Comparison of ENCODE assay signal across 8 cellular contexts in genomic region chr6:79813854-79814477, GRCh38.
DNase-seq lines count a peak whose midpoint lies in the region; ATAC-seq and TF ChIP-seq lines count a peak whose summit lies in the region.

No MANE protein-coding gene starts in this region.

- ATAC-seq in Right ventricle myocardium superior (ENCODE audit: poor library complexity) (peak; percentile 69), HG02588 (IDR thresholded peaks at IDR 0.05; ENCODE audit: unreplicated experiment) (peak; percentile 92)

- no peaks in the 10 kb centered on the region for H3K4me1 Mint-ChIP-seq in T-helper 2 cell treated with Interferon-gamma antibody and Interleukin-4, amounts not matched to agents 5 μg/mL and 100 μg/mL, for 36 hours (ENCODE audit: low read depth)

- H3K4me3 ChIP-seq in ascending aorta: no peak overlapping the region

- H3K9me3 ChIP-seq in ascending aorta: no peaks in the 10 kb centered on the region

- H3K27me3 ChIP-seq in ascending aorta: no peaks in the 10 kb centered on the region

- TF ChIP-seq CTCF in ascending aorta (IDR thresholded peaks at IDR 0.05): peak; percentile 39 to 77 (median 69)

- no peak overlapping the region for H3K27ac ChIP-seq in ascending aorta

- H3K36me3 Mint-ChIP-seq in T-helper 2 cell treated with Interferon-gamma antibody and Interleukin-4, amounts not matched to agents 5 μg/mL and 100 μg/mL, for 36 hours (ENCODE audit: low read depth): no peaks in the 10 kb centered on the region

- no peaks in the 10 kb centered on the region for H3K36me3 ChIP-seq in ascending aorta

- peaks cover 3% of the 10 kb centered on the region for H3K27me3 Mint-ChIP-seq in T-helper 2 cell treated with Interferon-gamma antibody and Interleukin-4, amounts not matched to agents 5 μg/mL and 100 μg/mL, for 36 hours (ENCODE audit: low read depth)

- DNase-seq in Right ventricle myocardium superior (peak; percentile 65), cardiac septum (ENCODE audit: low spot score) (no peak), NAMALWA (ENCODE audit: low spot score) (peak; percentile 80), ascending aorta (ENCODE audit: low spot score in 2 of 2) (peak in 1 of 2 donors; percentile 83), iPS DF 4.7 (ENCODE audit: extremely low read depth, low spot score) (peak; percentile 30)
- DNase-seq in T-helper 2 cell treated with Interferon-gamma antibody and Interleukin-4, amounts not matched to agents 5 μg/mL and 100 μg/mL, for 36 hours (ENCODE audit: low spot score): peak; percentile 35
- DNase-seq in stimulated activated CD4-positive, alpha-beta T cell treated with anti-CD3 and anti-CD28 coated beads, Interleukin-12 subunit alpha, Interleukin-12 subunit beta, amount 100 ng/mL, for 24 hours (ENCODE audit: low read depth in 2 of 2): peak; percentile 14 to 69

- H3K27ac Mint-ChIP-seq in T-helper 2 cell treated with Interferon-gamma antibody and Interleukin-4, amounts not matched to agents 5 μg/mL and 100 μg/mL, for 36 hours: no peak overlapping the region

- H3K4me3 Mint-ChIP-seq in T-helper 2 cell treated with Interferon-gamma antibody and Interleukin-4, amounts not matched to agents 5 μg/mL and 100 μg/mL, for 36 hours: no peak overlapping the region

- no peaks in the 10 kb centered on the region for H3K4me1 ChIP-seq in ascending aorta

- intact Hi-C loops in Right ventricle myocardium superior (cut with DNase I): no loop called here
- intact Hi-C loops in cardiac septum (cut with DNase I): loop anchor here (5.0 kb wide), 1 partner anchor 242 kb away; no protein-coding TSS in a partner anchor
- intact Hi-C loops in ascending aorta (cut with DNase I): loop anchor here (1.0 to 10.0 kb wide), 2 partner anchors 36 to 239 kb away; no protein-coding TSS in a partner anchor

- no peaks in the 10 kb centered on the region for H3K9me3 Mint-ChIP-seq in T-helper 2 cell treated with Interferon-gamma antibody and Interleukin-4, amounts not matched to agents 5 μg/mL and 100 μg/mL, for 36 hours
